In genomic region chr18:42028232-42028832, GRCh38 we compare ENCODE assay signal across 8 cellular contexts.
DNase-seq lines count a peak whose midpoint lies in the region; ATAC-seq and TF ChIP-seq lines count a peak whose summit lies in the region.

No MANE protein-coding gene starts in this region.

- POLR2A ChIA-PET in SK-N-SH (lab: Yijun Ruan, JAX): no interaction called here

- no peaks in the 10 kb centered on the region for H3K27me3 Mint-ChIP-seq in Calu3 (ENCODE audit: unreplicated experiment)

- H3K27me3 ChIP-seq in HAP-1 (ENCODE audit: low read depth): no peaks in the 10 kb centered on the region
- H3K27me3 ChIP-seq in SK-N-SH (ENCODE audit: insufficient read depth): no peaks in the 10 kb centered on the region

- peaks cover 4% of the 10 kb centered on the region; the same call in 1 of the 2 replicates for H3K36me3 ChIP-seq in HAP-1 (replicated peaks)
- peaks cover 52 to 65% of the 10 kb centered on the region in 2 experiments for H3K36me3 ChIP-seq in SK-N-SH (replicated peaks in 1 of 2; ENCODE audit: control insufficient read depth in 1 of 2, insufficient read depth in 2 of 2, low read length in 1 of 2)

- no peak overlapping the region for H3K27ac Mint-ChIP-seq in Calu3 (ENCODE audit: unreplicated experiment)

- no peak overlapping the region for H3K9ac ChIP-seq in SK-N-SH

- peaks cover 5% of the 10 kb centered on the region for H3K36me3 Mint-ChIP-seq in Calu3 (ENCODE audit: insufficient read depth, unreplicated experiment)

- no peaks in the 10 kb centered on the region for H3K9me3 Mint-ChIP-seq in Calu3 (ENCODE audit: low read depth, unreplicated experiment)

- TF ChIP-seq RAD21 in SK-N-SH (IDR thresholded peaks at IDR 0.05; ENCODE audit: low read length): peak; percentile 52

- TF ChIP-seq EP300 in SK-N-SH (IDR thresholded peaks at IDR 0.05; ENCODE audit: borderline replicate concordance in 1 of 2, low read depth in 1 of 2, low read length in 1 of 2): no peak

- no peaks in the 10 kb centered on the region for H3K9me2 ChIP-seq in SK-N-SH

- no TSS peak for BruUV-seq in Calu3 (replicated peaks; lab: Mats Ljungman, UMichigan)

- H3K4me3 Mint-ChIP-seq in Calu3 (ENCODE audit: low read depth, unreplicated experiment): no peak overlapping the region

- in situ Hi-C loops in HAP-1 (cut with MboI; ENCODE audit: low sequenced_read_pairs): no loop called here

- no peaks in the 10 kb centered on the region for H3K4me1 Mint-ChIP-seq in Calu3 (ENCODE audit: low read depth, unreplicated experiment)

- TF ChIP-seq CTCF in Calu3 (IDR thresholded peaks at IDR 0.05; ENCODE audit: unreplicated experiment) (peak; percentile 76), SK-N-SH (IDR thresholded peaks at IDR 0.05) (peak; percentile 94)

- peaks cover 17% of the 10 kb centered on the region for H3F3A ChIP-seq in SK-N-SH (replicated peaks; ENCODE audit: insufficient read depth)

- H3K4me3 ChIP-seq in HAP-1: no peak overlapping the region
- H3K4me3 ChIP-seq in SK-N-SH (ENCODE audit: low read depth in 2 of 2, low read length in 1 of 2): no peak overlapping the region; a peak in 1 of 4 replicates

- no peak overlapping the region for H3K27ac ChIP-seq in SK-N-SH (ENCODE audit: low read depth in 2 of 2, low read length in 1 of 2)

- WGBS in SK-N-SH (ENCODE audit: low lambda C conversion rate): 41% methylated on average over 6 of the region's 6 CpGs

- ATAC-seq in HG02759 (IDR thresholded peaks at IDR 0.05; ENCODE audit: unreplicated experiment): no peak
- ATAC-seq in GM18498 (IDR thresholded peaks at IDR 0.05; ENCODE audit: unreplicated experiment): no peak

- no peak overlapping the region for H3K4me2 ChIP-seq in SK-N-SH

- no peaks in the 10 kb centered on the region for H4K20me1 ChIP-seq in SK-N-SH (ENCODE audit: insufficient read depth)

- no peaks in the 10 kb centered on the region for H3K9me3 ChIP-seq in HAP-1
- no peaks in the 10 kb centered on the region for H3K9me3 ChIP-seq in SK-N-SH

- H3K79me2 ChIP-seq in SK-N-SH (ENCODE audit: insufficient read depth): no peaks in the 10 kb centered on the region

- H2AFZ ChIP-seq in SK-N-SH (ENCODE audit: low read depth): no peak overlapping the region

- CTCF ChIA-PET in Calu3 (lab: Charles Lee) (interaction anchor here (0.7 to 1.1 kb wide), 4 partner anchors 10 to 63 kb away, joined by 3 to 4 read pairs (median 3); no protein-coding TSS in a partner anchor), SK-N-SH (lab: Yijun Ruan, JAX) (interaction anchor here (0.5 to 4.5 kb wide), 45 partner anchors 11 to 1572 kb away, joined by 3 to 91 read pairs (median 4); no protein-coding TSS in a partner anchor)

- intact Hi-C loops in Calu3 (cut with micrococcal nuclease; ENCODE audit: unreplicated experiment): no loop called here

- H3K4me1 ChIP-seq in HAP-1 (no peaks in the 10 kb centered on the region), SK-N-SH (ENCODE audit: control insufficient read depth in 1 of 2, insufficient read depth in 2 of 2, low read depth in 1 of 2, low read length in 1 of 2) (peaks cover 0 to 2% of the 10 kb centered on the region in 2 experiments; a peak in 2 of 4 replicates)

- DNase-seq in Calu3 (peak; percentile 20), HAP-1 (ENCODE audit: low spot score in 2 of 2) (peak; percentile 17 to 53), SK-N-SH (peak; percentile 37), dedifferentiated amniotic fluid mesenchymal stem cell (ENCODE audit: extremely low spot score) (peak; percentile 55), myocyte (ENCODE audit: low read depth) (peak; percentile 52), HPDE6-E6E7 (ENCODE audit: extremely low spot score) (no peak)

TF ChIP-seq in SK-N-SH, 30 proteins besides CTCF, POLR2A, EP300 and RAD21:
- TF ChIP-seq SMC3 (IDR thresholded peaks at IDR 0.05; ENCODE audit: low read depth, low read length): peak; percentile 31; the same call in 1 of the 2 replicates
- TF ChIP-seq NRF1 (IDR thresholded peaks at IDR 0.05; ENCODE audit: low read depth, low read length): no peak
- TF ChIP-seq, protein P1, sequence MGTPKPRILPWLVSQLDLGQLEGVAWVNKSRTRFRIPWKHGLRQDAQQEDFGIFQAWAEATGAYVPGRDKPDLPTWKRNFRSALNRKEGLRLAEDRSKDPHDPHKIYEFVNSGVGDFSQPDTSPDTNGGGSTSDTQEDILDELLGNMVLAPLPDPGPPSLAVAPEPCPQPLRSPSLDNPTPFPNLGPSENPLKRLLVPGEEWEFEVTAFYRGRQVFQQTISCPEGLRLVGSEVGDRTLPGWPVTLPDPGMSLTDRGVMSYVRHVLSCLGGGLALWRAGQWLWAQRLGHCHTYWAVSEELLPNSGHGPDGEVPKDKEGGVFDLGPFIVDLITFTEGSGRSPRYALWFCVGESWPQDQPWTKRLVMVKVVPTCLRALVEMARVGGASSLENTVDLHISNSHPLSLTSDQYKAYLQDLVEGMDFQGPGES (IDR thresholded peaks at IDR 0.05; ENCODE audit: low read depth, low read length): no peak
